17 cellular contexts compared by ENCODE assay signal in genomic region chr18:58624011-58624410, GRCh38. TPM values are rescaled to one million over a fixed set of nuclear protein-coding genes. Genes with fewer than 3 reads are reported as not detected.
"Had no signal": no experiment of that assay in that cellular context is flagged by ENCODE, and none has a peak within 500 bp of the region (broad histone marks: within the 10 kb centered on the region; RNA-seq: fewer than 3 reads in every experiment).

No MANE protein-coding gene starts in this region.

- H3K36me3 ChIP-seq: colonic mucosa, prostate gland had no signal

- H3K9me3 Mint-ChIP-seq: activated naive CD4-positive, alpha-beta T cell treated with anti-CD3 and anti-CD28 coated beads, Interleukin-2, amount 50 U/mL, for 24 hours; activated T-helper 2 cell treated with anti-CD3 and anti-CD28 coated beads, Interferon-gamma antibody, Interleukin-2, Interleukin-4, amounts not matched to agents 10 μg/mL and 5 μg/mL and 100 μg/mL, durations not matched to agents 14 hours and 24 hours and 36 hours; natural killer cell; stimulated activated naive CD8-positive, alpha-beta T cell treated with anti-CD3 and anti-CD28 coated beads, Interleukin-15, Interleukin-2, amounts not matched to agents 100 ng/mL and 50 ng/mL, for 24 hours had no signal

- H3K27me3 ChIP-seq: colonic mucosa, testis had no signal

- H3K4me3 ChIP-seq: colonic mucosa, prostate gland, testis had no signal

- ATAC-seq: natural killer cell, T-helper 17 cell had no signal

- H3K4me1 ChIP-seq: colonic mucosa, prostate gland, testis had no signal

- DNase-seq: activated CD4-positive, alpha-beta T cell treated with anti-CD3 and anti-CD28 coated beads, Interleukin-2, amount 10 ng/mL, durations not matched to agents 7 days and 5 days; activated CD4-positive, CD25-positive, alpha-beta regulatory T cell; activated T-cell treated with anti-CD3 and anti-CD28 coated beads for 4 hours; amygdala; colonic mucosa; left colon; mammary epithelial cell; natural killer cell; nucleus accumbens; stimulated activated CD4-positive, alpha-beta T cell treated with anti-CD3 and anti-CD28 coated beads, Interleukin-2, amount 100 ng/mL, for 48 hours; stimulated activated CD8-positive, alpha-beta memory T cell treated with anti-CD3 and anti-CD28 coated beads, Interleukin-4, amount 100 ng/mL, for 48 hours; T-helper 17 cell; testis had no signal

- H3K4me3 Mint-ChIP-seq: activated CD4-positive, alpha-beta T cell treated with anti-CD3 and anti-CD28 coated beads, Interleukin-2, amount 10 ng/mL, durations not matched to agents 7 days and 5 days; activated naive CD4-positive, alpha-beta T cell treated with anti-CD3 and anti-CD28 coated beads, Interleukin-2, amount 50 U/mL, for 24 hours; natural killer cell; T-helper 17 cell had no signal

- H3K27me3 Mint-ChIP-seq: activated naive CD4-positive, alpha-beta T cell treated with anti-CD3 and anti-CD28 coated beads, Interleukin-2, amount 50 U/mL, for 24 hours; stimulated activated naive CD8-positive, alpha-beta T cell treated with anti-CD3 and anti-CD28 coated beads, Interleukin-15, Interleukin-2, amounts not matched to agents 100 ng/mL and 50 ng/mL, for 24 hours; T-helper 17 cell had no signal

- H3K36me3 Mint-ChIP-seq: activated naive CD4-positive, alpha-beta T cell treated with anti-CD3 and anti-CD28 coated beads, Interleukin-2, amount 50 U/mL, for 24 hours; natural killer cell had no signal

- H3K9me3 ChIP-seq: colonic mucosa, prostate gland, testis had no signal

- H3K27ac ChIP-seq: colonic mucosa, prostate gland, testis had no signal

- H3K27ac Mint-ChIP-seq: activated CD4-positive, alpha-beta T cell treated with anti-CD3 and anti-CD28 coated beads, Interleukin-2, amount 10 ng/mL, durations not matched to agents 7 days and 5 days; activated naive CD4-positive, alpha-beta T cell treated with anti-CD3 and anti-CD28 coated beads, Interleukin-2, amount 50 U/mL, for 24 hours; activated T-helper 2 cell treated with anti-CD3 and anti-CD28 coated beads, Interferon-gamma antibody, Interleukin-2, Interleukin-4, amounts not matched to agents 10 μg/mL and 5 μg/mL and 100 μg/mL, durations not matched to agents 14 hours and 24 hours and 36 hours; natural killer cell; T-helper 17 cell had no signal

RNA-seq across cellular contexts. Expression of gene ALPK2, which starts 4.9 kb away (rescaled TPM):
- total RNA-seq: activated CD4-positive, alpha-beta T cell treated with anti-CD3 and anti-CD28 coated beads, Interleukin-2, amount 10 ng/mL, durations not matched to agents 7 days and 5 days had no signal
- polyA plus RNA-seq: mammary epithelial cell had no signal
